In the genomic region with DNA sequence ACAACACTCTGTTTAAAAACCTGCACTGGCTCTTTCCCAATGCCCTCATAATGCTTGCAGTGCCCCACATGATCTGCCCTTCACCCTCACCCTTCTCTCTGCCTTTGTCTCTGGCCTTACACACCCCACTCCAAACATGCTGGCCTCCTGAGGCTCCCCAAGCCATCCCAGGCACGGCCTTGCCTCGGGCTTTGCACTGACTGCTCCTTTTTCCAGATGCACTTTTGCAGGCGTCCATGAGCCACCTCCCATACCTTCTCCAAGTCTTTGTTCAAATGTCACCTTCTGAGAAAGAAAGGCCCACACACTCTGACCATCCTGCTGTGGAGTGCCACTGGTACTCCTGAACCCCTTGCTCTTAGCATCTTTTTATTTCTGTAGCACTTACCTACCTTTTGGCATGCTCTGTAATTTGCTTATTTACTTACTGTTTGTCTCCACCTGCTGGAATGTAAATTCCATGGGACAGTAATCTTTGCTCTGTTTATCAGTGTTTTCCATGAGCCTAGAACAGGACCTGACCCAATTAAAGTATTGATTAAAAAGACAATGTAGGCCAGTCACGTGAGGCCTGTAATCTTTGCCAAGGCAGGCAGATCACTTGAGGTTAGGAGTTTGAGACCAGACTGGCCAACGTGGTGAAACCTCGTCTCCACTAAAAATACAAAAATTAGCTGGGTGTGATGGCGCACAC, we compare ENCODE assay signal across 1 cellular context.
TF ChIP-seq lines count a peak whose summit lies in the region.

No MANE protein-coding gene starts in this region.

TF ChIP-seq in HepG2, 621 proteins besides CTCF, POLR2A, EP300 and RAD21 (continued from another document):
- TF ChIP-seq, protein P1, sequence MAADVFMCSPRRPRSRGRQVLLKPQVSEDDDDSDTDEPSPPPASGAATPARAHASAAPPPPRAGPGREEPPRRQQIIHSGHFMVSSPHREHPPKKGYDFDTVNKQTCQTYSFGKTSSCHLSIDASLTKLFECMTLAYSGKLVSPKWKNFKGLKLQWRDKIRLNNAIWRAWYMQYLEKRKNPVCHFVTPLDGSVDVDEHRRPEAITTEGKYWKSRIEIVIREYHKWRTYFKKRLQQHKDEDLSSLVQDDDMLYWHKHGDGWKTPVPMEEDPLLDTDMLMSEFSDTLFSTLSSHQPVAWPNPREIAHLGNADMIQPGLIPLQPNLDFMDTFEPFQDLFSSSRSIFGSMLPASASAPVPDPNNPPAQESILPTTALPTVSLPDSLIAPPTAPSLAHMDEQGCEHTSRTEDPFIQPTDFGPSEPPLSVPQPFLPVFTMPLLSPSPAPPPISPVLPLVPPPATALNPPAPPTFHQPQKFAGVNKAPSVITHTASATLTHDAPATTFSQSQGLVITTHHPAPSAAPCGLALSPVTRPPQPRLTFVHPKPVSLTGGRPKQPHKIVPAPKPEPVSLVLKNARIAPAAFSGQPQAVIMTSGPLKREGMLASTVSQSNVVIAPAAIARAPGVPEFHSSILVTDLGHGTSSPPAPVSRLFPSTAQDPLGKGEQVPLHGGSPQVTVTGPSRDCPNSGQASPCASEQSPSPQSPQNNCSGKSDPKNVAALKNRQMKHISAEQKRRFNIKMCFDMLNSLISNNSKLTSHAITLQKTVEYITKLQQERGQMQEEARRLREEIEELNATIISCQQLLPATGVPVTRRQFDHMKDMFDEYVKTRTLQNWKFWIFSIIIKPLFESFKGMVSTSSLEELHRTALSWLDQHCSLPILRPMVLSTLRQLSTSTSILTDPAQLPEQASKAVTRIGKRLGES (CRISPR knock-in tag; IDR thresholded peaks at IDR 0.05; ENCODE audit: borderline replicate concordance), result no peak
- TF ChIP-seq, protein P2, sequence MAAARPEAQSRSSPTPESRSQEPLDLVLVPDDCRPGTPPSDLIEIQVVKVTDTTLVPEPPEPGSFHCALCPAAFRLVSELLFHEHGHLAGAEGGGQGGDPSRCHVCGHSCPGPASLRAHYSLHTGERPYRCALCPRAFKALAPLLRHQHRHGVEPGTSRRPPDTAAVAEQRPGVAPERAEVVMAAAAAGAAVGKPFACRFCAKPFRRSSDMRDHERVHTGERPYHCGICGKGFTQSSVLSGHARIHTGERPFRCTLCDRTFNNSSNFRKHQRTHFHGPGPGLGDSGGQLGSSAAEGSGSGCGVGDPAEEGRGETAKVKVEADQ (CRISPR knock-in tag; IDR thresholded peaks at IDR 0.05; ENCODE audit: borderline replicate concordance), result peak; percentile 79; the same call in 1 of the 2 replicates
- no peak for TF ChIP-seq NAIF1 (CRISPR knock-in tag; IDR thresholded peaks at IDR 0.05; ENCODE audit: borderline replicate concordance)
- no peak for TF ChIP-seq ZNF569 (CRISPR knock-in tag; IDR thresholded peaks at IDR 0.05; ENCODE audit: borderline replicate concordance)
- 0 out of 2 replicates have a peak, but pooled peaks have one; percentile 10 for TF ChIP-seq FOXP1 (IDR thresholded peaks at IDR 0.05)
- TF ChIP-seq FOXP1 (CRISPR knock-in tag; IDR thresholded peaks at IDR 0.05), result 0 out of 2 replicates have a peak, but pooled peaks have one; percentile 33
- no peak for TF ChIP-seq ZNF17 (CRISPR knock-in tag; IDR thresholded peaks at IDR 0.05)
- TF ChIP-seq NFKB2 (CRISPR knock-in tag; IDR thresholded peaks at IDR 0.05; ENCODE audit: borderline replicate concordance), result no peak
- TF ChIP-seq ZSCAN20 (CRISPR knock-in tag; IDR thresholded peaks at IDR 0.05; ENCODE audit: borderline replicate concordance), result no peak
- peak; percentile 37; the same call in 1 of the 2 replicates for TF ChIP-seq POGZ (CRISPR knock-in tag; IDR thresholded peaks at IDR 0.05)
- TF ChIP-seq STAG1 (CRISPR knock-in tag; IDR thresholded peaks at IDR 0.05), result peak; percentile 60
- TF ChIP-seq, protein P3, sequence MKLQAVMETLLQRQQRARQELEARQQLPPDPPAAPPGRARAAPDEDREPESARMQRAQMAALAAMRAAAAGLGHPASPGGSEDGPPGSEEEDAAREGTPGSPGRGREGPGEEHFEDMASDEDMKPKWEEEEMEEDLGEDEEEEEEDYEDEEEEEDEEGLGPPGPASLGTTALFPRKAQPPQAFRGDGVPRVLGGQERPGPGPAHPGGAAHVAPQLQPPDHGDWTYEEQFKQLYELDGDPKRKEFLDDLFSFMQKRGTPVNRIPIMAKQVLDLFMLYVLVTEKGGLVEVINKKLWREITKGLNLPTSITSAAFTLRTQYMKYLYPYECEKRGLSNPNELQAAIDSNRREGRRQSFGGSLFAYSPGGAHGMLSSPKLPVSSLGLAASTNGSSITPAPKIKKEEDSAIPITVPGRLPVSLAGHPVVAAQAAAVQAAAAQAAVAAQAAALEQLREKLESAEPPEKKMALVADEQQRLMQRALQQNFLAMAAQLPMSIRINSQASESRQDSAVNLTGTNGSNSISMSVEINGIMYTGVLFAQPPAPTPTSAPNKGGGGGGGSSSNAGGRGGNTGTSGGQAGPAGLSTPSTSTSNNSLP (IDR thresholded peaks at IDR 0.05; ENCODE audit: low read depth, low read length), result peak; percentile 66
- no peak for TF ChIP-seq ZNF629 (CRISPR knock-in tag; conservative IDR thresholded peaks at IDR 0.05)
- no peak for TF ChIP-seq ZNF44 (CRISPR knock-in tag; IDR thresholded peaks at IDR 0.05)
